In genomic region chr5:40829748-40830305, GRCh38 we compare ENCODE assay signal across 1 cellular context.
A peak's percentile ranks its signal among the peaks of the same experiment; 100 is the strongest.
TF ChIP-seq lines count a peak whose summit lies in the region.

No MANE protein-coding gene starts in this region.

TF ChIP-seq in K562, 482 proteins besides CTCF, POLR2A, EP300 and RAD21:
- no peak for TF ChIP-seq ZNF311 (CRISPR knock-in tag; IDR thresholded peaks at IDR 0.05)
- no peak for TF ChIP-seq PHTF2 (CRISPR knock-in tag; IDR thresholded peaks at IDR 0.05)
- no peak for TF ChIP-seq CTBP1 (IDR thresholded peaks at IDR 0.05; ENCODE audit: borderline replicate concordance)
- TF ChIP-seq CCNT2 (IDR thresholded peaks at IDR 0.05; ENCODE audit: borderline replicate concordance, extremely low read depth, insufficient read length, low read depth, low read length), result no peak
- TF ChIP-seq, protein P1, sequence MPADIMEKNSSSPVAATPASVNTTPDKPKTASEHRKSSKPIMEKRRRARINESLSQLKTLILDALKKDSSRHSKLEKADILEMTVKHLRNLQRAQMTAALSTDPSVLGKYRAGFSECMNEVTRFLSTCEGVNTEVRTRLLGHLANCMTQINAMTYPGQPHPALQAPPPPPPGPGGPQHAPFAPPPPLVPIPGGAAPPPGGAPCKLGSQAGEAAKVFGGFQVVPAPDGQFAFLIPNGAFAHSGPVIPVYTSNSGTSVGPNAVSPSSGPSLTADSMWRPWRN (IDR thresholded peaks at IDR 0.05; ENCODE audit: low read depth), result no peak
- TF ChIP-seq ATF7 (IDR thresholded peaks at IDR 0.05), result no peak
- TF ChIP-seq KHSRP (IDR thresholded peaks at IDR 0.05), result no peak
- no peak for TF ChIP-seq ASH1L (IDR thresholded peaks at IDR 0.05; ENCODE audit: borderline replicate concordance, low read depth, partially characterized antibody)
- TF ChIP-seq MCM3 (IDR thresholded peaks at IDR 0.05), result no peak
- no peak for TF ChIP-seq ARNT (IDR thresholded peaks at IDR 0.05)
- TF ChIP-seq ZKSCAN8 (CRISPR knock-in tag; IDR thresholded peaks at IDR 0.05), result no peak
- TF ChIP-seq ZNF695 (CRISPR knock-in tag; IDR thresholded peaks at IDR 0.05), result 0 out of 2 replicates have a peak, but pooled peaks have one; percentile 25
- no peak for TF ChIP-seq ZNF253 (CRISPR knock-in tag; conservative IDR thresholded peaks at IDR 0.05)
- no peak for TF ChIP-seq MAX (CRISPR knock-in tag; IDR thresholded peaks at IDR 0.05)
- TF ChIP-seq OTX1 (CRISPR knock-in tag; IDR thresholded peaks at IDR 0.05), result peak; percentile 57; the same call in 1 of the 2 replicates
- no peak for TF ChIP-seq ZNF778 (CRISPR knock-in tag; IDR thresholded peaks at IDR 0.05)
- peak; percentile 65; the same call in 1 of the 2 replicates for TF ChIP-seq POLR2AphosphoS5 (IDR thresholded peaks at IDR 0.05; ENCODE audit: control insufficient read depth, insufficient read depth, low read depth, low read length)
- TF ChIP-seq, protein P2, sequence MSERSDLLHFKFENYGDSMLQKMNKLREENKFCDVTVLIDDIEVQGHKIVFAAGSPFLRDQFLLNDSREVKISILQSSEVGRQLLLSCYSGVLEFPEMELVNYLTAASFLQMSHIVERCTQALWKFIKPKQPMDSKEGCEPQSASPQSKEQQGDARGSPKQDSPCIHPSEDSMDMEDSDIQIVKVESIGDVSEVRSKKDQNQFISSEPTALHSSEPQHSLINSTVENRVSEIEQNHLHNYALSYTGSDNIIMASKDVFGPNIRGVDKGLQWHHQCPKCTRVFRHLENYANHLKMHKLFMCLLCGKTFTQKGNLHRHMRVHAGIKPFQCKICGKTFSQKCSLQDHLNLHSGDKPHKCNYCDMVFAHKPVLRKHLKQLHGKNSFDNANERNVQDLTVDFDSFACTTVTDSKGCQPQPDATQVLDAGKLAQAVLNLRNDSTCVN (CRISPR knock-in tag; IDR thresholded peaks at IDR 0.05), result no peak
- no peak for TF ChIP-seq ZNF830 (CRISPR knock-in tag; IDR thresholded peaks at IDR 0.05)
- no peak for TF ChIP-seq CREB1 (IDR thresholded peaks at IDR 0.05)
- TF ChIP-seq CREB1 (CRISPR knock-in tag; IDR thresholded peaks at IDR 0.05), result no peak
- no peak for TF ChIP-seq NFIX (CRISPR knock-in tag; IDR thresholded peaks at IDR 0.05; ENCODE audit: low read depth)
- no peak for TF ChIP-seq RBM17 (IDR thresholded peaks at IDR 0.05; ENCODE audit: borderline replicate concordance, low read depth, low read length)
- TF ChIP-seq KLF10 (CRISPR knock-in tag; IDR thresholded peaks at IDR 0.05), result no peak
- TF ChIP-seq, protein P3, sequence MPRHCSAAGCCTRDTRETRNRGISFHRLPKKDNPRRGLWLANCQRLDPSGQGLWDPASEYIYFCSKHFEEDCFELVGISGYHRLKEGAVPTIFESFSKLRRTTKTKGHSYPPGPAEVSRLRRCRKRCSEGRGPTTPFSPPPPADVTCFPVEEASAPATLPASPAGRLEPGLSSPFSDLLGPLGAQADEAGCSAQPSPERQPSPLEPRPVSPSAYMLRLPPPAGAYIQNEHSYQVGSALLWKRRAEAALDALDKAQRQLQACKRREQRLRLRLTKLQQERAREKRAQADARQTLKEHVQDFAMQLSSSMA (CRISPR knock-in tag; IDR thresholded peaks at IDR 0.05), result no peak
- TF ChIP-seq PKNOX1 (IDR thresholded peaks at IDR 0.05), result no peak
- TF ChIP-seq POLR2G (IDR thresholded peaks at IDR 0.05; ENCODE audit: low read depth, low read length), result no peak
- TF ChIP-seq TAF9B (IDR thresholded peaks at IDR 0.05; ENCODE audit: partially characterized antibody), result no peak
- no peak for TF ChIP-seq SIN3B (IDR thresholded peaks at IDR 0.05; ENCODE audit: low read depth)
- no peak for TF ChIP-seq BCL6 (CRISPR knock-in tag; IDR thresholded peaks at IDR 0.05)
- no peak for TF ChIP-seq HNRNPK (IDR thresholded peaks at IDR 0.05; ENCODE audit: low read depth, low read length, poor library complexity, severe bottlenecking)
- no peak for TF ChIP-seq ETV1 (tag; conservative IDR thresholded peaks at IDR 0.05; ENCODE audit: low read depth)
- no peak for TF ChIP-seq ZNF76 (CRISPR knock-in tag; IDR thresholded peaks at IDR 0.05; ENCODE audit: borderline replicate concordance)
- TF ChIP-seq ZNF174 (CRISPR knock-in tag; IDR thresholded peaks at IDR 0.05), result no peak
- peak; percentile 39 for TF ChIP-seq EWSR1 (IDR thresholded peaks at IDR 0.05; ENCODE audit: borderline replicate concordance, low read depth, partially characterized antibody)
- peak; percentile 35; the same call in 1 of the 2 replicates for TF ChIP-seq POLR2AphosphoS2 (IDR thresholded peaks at IDR 0.05; ENCODE audit: low read length)
- no peak for TF ChIP-seq CEBPB (tag; IDR thresholded peaks at IDR 0.05)
- no peak for TF ChIP-seq ZNF449 (CRISPR knock-in tag; IDR thresholded peaks at IDR 0.05)
- no peak for TF ChIP-seq SREBF2 (CRISPR knock-in tag; IDR thresholded peaks at IDR 0.05)
- no peak for TF ChIP-seq PTRF (tag; IDR thresholded peaks at IDR 0.05)
TF ChIP-seq in K562: peak in this region for 5.
